ENCODE assay signal across 20 cellular contexts in genomic region chr9:121576281-121577075, GRCh38.
A peak's percentile ranks its signal among the peaks of the same experiment; 100 is the strongest.
DNase-seq lines count a peak whose midpoint lies in the region; ATAC-seq and TF ChIP-seq lines count a peak whose summit lies in the region.
"Had no signal": no experiment of that assay in that cellular context is flagged by ENCODE, and none has a peak within 500 bp of the region (broad histone marks: within the 10 kb centered on the region; RNA-seq: fewer than 3 reads in every experiment).

No MANE protein-coding gene starts in this region.

- no peak overlapping the region for H2AFZ ChIP-seq in SK-N-SH (ENCODE audit: low read depth)

- H3K36me3 ChIP-seq in SK-N-SH (replicated peaks in 1 of 2; ENCODE audit: control insufficient read depth in 1 of 2, insufficient read depth in 2 of 2, low read length in 1 of 2) (no peaks in the 10 kb centered on the region), gastrocnemius medialis (no peaks in the 10 kb centered on the region), aorta (ENCODE audit: control insufficient read depth in 1 of 2, insufficient read depth in 2 of 2, low read length in 1 of 2) (no peaks in the 10 kb centered on the region)
- H3K36me3 ChIP-seq: adrenal gland had no signal

- TF ChIP-seq RAD21 in SK-N-SH (IDR thresholded peaks at IDR 0.05; ENCODE audit: low read length), result peak; percentile 42

- TF ChIP-seq EP300 in SK-N-SH (IDR thresholded peaks at IDR 0.05; ENCODE audit: borderline replicate concordance in 1 of 2, low read depth in 1 of 2, low read length in 1 of 2), result no peak

- intact Hi-C loops in left cardiac atrium (cut with DNase I), result no loop called here
- intact Hi-C loops in gastrocnemius medialis (cut with DNase I; ENCODE audit: low total_unique reads), result loop anchor here (1.0 kb wide), 1 partner anchor 26 kb away; no protein-coding TSS in a partner anchor
- intact Hi-C loops in aorta (cut with DNase I), result no loop called here

- no peaks in the 10 kb centered on the region for H3K79me2 ChIP-seq in SK-N-SH (ENCODE audit: insufficient read depth)

- TF ChIP-seq CTCF in SK-N-SH (IDR thresholded peaks at IDR 0.05), result no peak
- peak in 4 of 5 experiments; percentile 6 to 33 (median 26) for TF ChIP-seq CTCF in gastrocnemius medialis (IDR thresholded peaks at IDR 0.05 in 4 of 5, conservative IDR thresholded peaks at IDR 0.05 in 1 of 5)

- H4K20me1 ChIP-seq in SK-N-SH (ENCODE audit: insufficient read depth), result no peaks in the 10 kb centered on the region

- POLR2A ChIA-PET in SK-N-SH (lab: Yijun Ruan, JAX), result no interaction called here

- CTCF ChIA-PET in SK-N-SH (lab: Yijun Ruan, JAX), result interaction anchor here (0.6 to 2.9 kb wide), 11 partner anchors 8 to 119 kb away, joined by 3 to 17 read pairs (median 4); no protein-coding TSS in a partner anchor

- DNase-seq in NCI-H446 treated with DMSO at 0.1 percent for 48 hours (lab: John Stamatoyannopoulos, UW) (peak; percentile 7), NCI-H446 (lab: John Stamatoyannopoulos, UW) (no peak), SK-N-SH (no peak), left cardiac atrium (no peak), gastrocnemius medialis (peak in 1 of 2 donors; percentile 57), aorta (no peak), UCSD-AML1 (lab: John Stamatoyannopoulos, UW; ENCODE audit: unreplicated experiment) (no peak)
- DNase-seq: activated CD4-positive, CD25-positive, alpha-beta regulatory T cell treated with anti-CD3 and anti-CD28 coated beads, Interleukin-2, amount 50 U/mL, for 72 hours; effector memory CD8-positive, alpha-beta T cell; EL; MM.1S; NCI-H226; SIG-M5; stimulated activated CD4-positive, alpha-beta T cell treated with anti-CD3 and anti-CD28 coated beads, Interleukin-4, amount 100 ng/mL, for 4 hours; stimulated activated CD8-positive, alpha-beta memory T cell treated with anti-CD3 and anti-CD28 coated beads, Interleukin-4, amount 100 ng/mL, for 48 hours; T-helper 9 cell had no signal

- no peaks in the 10 kb centered on the region for H3K9me3 ChIP-seq in SK-N-SH
- H3K9me3 ChIP-seq in gastrocnemius medialis, result no peaks in the 10 kb centered on the region
- no peaks in the 10 kb centered on the region for H3K9me3 ChIP-seq in aorta (ENCODE audit: control insufficient read depth, low read length)
- H3K9me3 ChIP-seq: adrenal gland had no signal

- peak; percentile 30 to 38 for ATAC-seq in left cardiac atrium
- peak; percentile 65 to 67 for ATAC-seq in gastrocnemius medialis
- no peak for ATAC-seq in aorta (ENCODE audit: low FRiP score)
- ATAC-seq in HG02840 (IDR thresholded peaks at IDR 0.05; ENCODE audit: low FRiP score, unreplicated experiment), result no peak
- ATAC-seq: effector memory CD8-positive, alpha-beta T cell; left colon had no signal

- in situ Hi-C loops in gastrocnemius medialis (cut with MboI; ENCODE audit: low sequenced_read_pairs in 4 of 4), result no loop called here

- no peaks in the 10 kb centered on the region for H3K9me2 ChIP-seq in SK-N-SH

- H3K4me1 ChIP-seq in SK-N-SH (ENCODE audit: control insufficient read depth in 1 of 2, insufficient read depth in 2 of 2, low read depth in 1 of 2, low read length in 1 of 2) (peaks cover 0 to 20% of the 10 kb centered on the region in 2 experiments; a peak in 1 of 4 replicates), gastrocnemius medialis (peaks cover 39 to 49% of the 10 kb centered on the region in 2 donors), aorta (ENCODE audit: control insufficient read depth in 1 of 2, insufficient read depth in 2 of 2, low read length in 2 of 2) (no peaks in the 10 kb centered on the region)
- H3K4me1 ChIP-seq: adrenal gland had no signal

- TF ChIP-seq POLR2A in gastrocnemius medialis (IDR thresholded peaks at IDR 0.05), result no peak

- no peak overlapping the region for H3K9ac ChIP-seq in SK-N-SH

- H3K27ac ChIP-seq in SK-N-SH (ENCODE audit: low read depth in 2 of 2, low read length in 1 of 2) (no peak overlapping the region), gastrocnemius medialis (peak overlapping the region; percentile 42 to 71 (median 60)), aorta (ENCODE audit: low read depth in 1 of 2, low read length in 2 of 2) (no peak overlapping the region)
- H3K27ac ChIP-seq: adrenal gland, skin epidermis had no signal

- H3K4me2 ChIP-seq in SK-N-SH, result no peak overlapping the region

- H3K27me3 ChIP-seq in SK-N-SH (ENCODE audit: insufficient read depth), result no peaks in the 10 kb centered on the region
- no peaks in the 10 kb centered on the region for H3K27me3 ChIP-seq in gastrocnemius medialis
- H3K27me3 ChIP-seq in aorta (ENCODE audit: control insufficient read depth in 1 of 2, insufficient read depth in 2 of 2, low read length in 1 of 2), result no peaks in the 10 kb centered on the region
- H3K27me3 ChIP-seq: adrenal gland had no signal

- no peaks in the 10 kb centered on the region for H3F3A ChIP-seq in SK-N-SH (replicated peaks; ENCODE audit: insufficient read depth)

- 85% methylated on average over 7 of the region's 7 CpGs for WGBS in SK-N-SH (ENCODE audit: low lambda C conversion rate)
- WGBS in aorta, 2 donors, result 83 to 89% methylated on average over 6 to 7 of the region's 7 CpGs

- H3K4me3 ChIP-seq in SK-N-SH (ENCODE audit: low read depth in 2 of 2, low read length in 1 of 2) (no peak overlapping the region), gastrocnemius medialis (no peak overlapping the region), aorta (ENCODE audit: low read length in 2 of 2) (no peak overlapping the region)
- H3K4me3 ChIP-seq: adrenal gland, skin epidermis had no signal

TF ChIP-seq in SK-N-SH, 30 proteins besides CTCF, POLR2A, EP300 and RAD21:
- TF ChIP-seq ZBTB33 (IDR thresholded peaks at IDR 0.05; ENCODE audit: borderline replicate concordance, low read depth), result no peak
- TF ChIP-seq EZH2phosphoT487 (IDR thresholded peaks at IDR 0.05; ENCODE audit: borderline replicate concordance, low read depth), result no peak
- TF ChIP-seq GABPA (IDR thresholded peaks at IDR 0.05; ENCODE audit: low read depth), result no peak
- TF ChIP-seq NFIC (IDR thresholded peaks at IDR 0.05; ENCODE audit: borderline replicate concordance), result no peak
- no peak for TF ChIP-seq RXRA (IDR thresholded peaks at IDR 0.05; ENCODE audit: borderline replicate concordance, low read depth)
- no peak for TF ChIP-seq USF1 (IDR thresholded peaks at IDR 0.05; ENCODE audit: borderline replicate concordance, low read depth)
- TF ChIP-seq MXI1 (IDR thresholded peaks at IDR 0.05; ENCODE audit: low read depth, low read length), result no peak
- TF ChIP-seq SMC3 (IDR thresholded peaks at IDR 0.05; ENCODE audit: low read depth, low read length), result no peak; the same call in 1 of the 2 replicates
- no peak for TF ChIP-seq FOSL2 (IDR thresholded peaks at IDR 0.05; ENCODE audit: borderline replicate concordance, low read depth)
- no peak for TF ChIP-seq REST (IDR thresholded peaks at IDR 0.05; ENCODE audit: low read depth, low read length)
- TF ChIP-seq FOXJ3 (CRISPR knock-in tag; IDR thresholded peaks at IDR 0.05), result no peak
- no peak for TF ChIP-seq SIN3A (IDR thresholded peaks at IDR 0.05; ENCODE audit: borderline replicate concordance, low read depth, low read length)
- no peak for TF ChIP-seq CHD2 (IDR thresholded peaks at IDR 0.05; ENCODE audit: low read length, partially characterized antibody)
- TF ChIP-seq FOXM1 (IDR thresholded peaks at IDR 0.05; ENCODE audit: low read depth), result no peak

Comparison
In these comparisons a context has a peak if more than half of its experiments do, and no peak if none do; other contexts are left out.
1. H3K27ac ChIP-seq: peak in gastrocnemius medialis (4 of 4); none in SK-N-SH (0 of 2) and aorta (0 of 2).
2. ATAC-seq: peak in left cardiac atrium (2 of 2) and gastrocnemius medialis (2 of 2); none in aorta (single experiment) and HG02840 (single experiment).